Comparison of ENCODE assay signal across 12 cellular contexts in genomic region chr15:77455696-77456293, GRCh38. TPM values are rescaled to one million over a fixed set of nuclear protein-coding genes. Genes with fewer than 3 reads are reported as not detected.
DNase-seq lines count a peak whose midpoint lies in the region; ATAC-seq, FAIRE-seq and TF ChIP-seq lines count a peak whose summit lies in the region.
"Had no signal": no experiment of that assay in that cellular context is flagged by ENCODE, and none has a peak within 500 bp of the region (broad histone marks: within the 10 kb centered on the region; RNA-seq: fewer than 3 reads in every experiment).

No MANE protein-coding gene starts in this region.

- intact Hi-C loops in heart right ventricle (cut with DNase I): no loop called here

- no peaks in the 10 kb centered on the region for H3K27me3 ChIP-seq in heart right ventricle
- no peaks in the 10 kb centered on the region for H3K27me3 ChIP-seq in smooth muscle cell (ENCODE audit: low read depth)
- H3K27me3 ChIP-seq in MM.1S (replicated peaks; ENCODE audit: insufficient read depth, low read length): no peaks in the 10 kb centered on the region
- H3K27me3 ChIP-seq: neural progenitor cell had no signal

- DNase-seq in GM03348 (ENCODE audit: low spot score): peak; percentile 35
- DNase-seq in amniotic epithelial cell (ENCODE audit: low read depth): peak; percentile 74
- peak in 1 of 2 donors; percentile 40 for DNase-seq in heart right ventricle
- no peak for DNase-seq in smooth muscle cell (lab: John Stamatoyannopoulos, UW; ENCODE audit: unreplicated experiment)
- no peak for DNase-seq in MM.1S
- no peak for DNase-seq in T1000 (lab: John Stamatoyannopoulos, UW)
- DNase-seq in D721Med (ENCODE audit: insufficient read length, low spot score): no peak
- DNase-seq in NCI-H2029 (lab: John Stamatoyannopoulos, UW): no peak
- DNase-seq: DND-41, foreskin melanocyte, NCI-H446 had no signal

- H3K79me2 ChIP-seq in smooth muscle cell (ENCODE audit: low read depth): peaks cover 16% of the 10 kb centered on the region
- peaks cover 11% of the 10 kb centered on the region for H3K79me2 ChIP-seq in MM.1S (ENCODE audit: low read length)

- TF ChIP-seq CTCF in heart right ventricle (IDR thresholded peaks at IDR 0.05): no peak
- no peak for TF ChIP-seq CTCF in smooth muscle cell (IDR thresholded peaks at IDR 0.05; ENCODE audit: borderline replicate concordance, insufficient read depth, poor library complexity, severe bottlenecking)
- no peak for TF ChIP-seq CTCF in MM.1S (IDR thresholded peaks at IDR 0.05; ENCODE audit: low read length)
- TF ChIP-seq CTCF in D721Med (IDR thresholded peaks at IDR 0.05; ENCODE audit: insufficient read depth, missing control alignments): no peak

- 17 to 25% methylated on average over 3 of the region's 3 CpGs for WGBS in heart right ventricle, 2 donors
- 33% methylated on average over 3 of the region's 3 CpGs for WGBS in smooth muscle cell (ENCODE audit: low lambda C conversion rate)

- peak overlapping the region; percentile 18 to 79 (median 69) for H3K27ac ChIP-seq in heart right ventricle
- peak overlapping the region; percentile 86 for H3K27ac ChIP-seq in smooth muscle cell (ENCODE audit: low read depth)
- no peak overlapping the region for H3K27ac ChIP-seq in MM.1S (ENCODE audit: low read length)
- H3K27ac ChIP-seq: neural progenitor cell had no signal

- ATAC-seq in heart right ventricle: peak; percentile 69 to 90 (median 83)

- H3K9ac ChIP-seq in smooth muscle cell (ENCODE audit: low read depth) (peak overlapping the region; percentile 64), MM.1S (ENCODE audit: low read length) (no peak overlapping the region)
- H3K9ac ChIP-seq: neural progenitor cell had no signal

- H3K9me3 ChIP-seq in heart right ventricle (no peaks in the 10 kb centered on the region), smooth muscle cell (replicated peaks; ENCODE audit: low read depth) (no peaks in the 10 kb centered on the region), MM.1S (replicated peaks; ENCODE audit: insufficient read depth, low read length) (no peaks in the 10 kb centered on the region)

- H3K4me2 ChIP-seq in smooth muscle cell (peak overlapping the region; percentile 61), MM.1S (ENCODE audit: low read depth, low read length) (no peak overlapping the region)
- H3K4me2 ChIP-seq: neural progenitor cell had no signal

- no peak for FAIRE-seq in D721Med (lab: Jason Lieb, UNC)

- H3F3A ChIP-seq in smooth muscle cell (ENCODE audit: low read depth) (peaks cover 4% of the 10 kb centered on the region), MM.1S (ENCODE audit: insufficient read depth, low read length) (peaks cover 28% of the 10 kb centered on the region)

- H3K4me1 ChIP-seq in heart right ventricle (peaks cover 8 to 66% (median 51%) of the 10 kb centered on the region in 9 donors), smooth muscle cell (ENCODE audit: low read depth) (peaks cover 26% of the 10 kb centered on the region), MM.1S (ENCODE audit: low read length) (peaks cover 36% of the 10 kb centered on the region)
- H3K4me1 ChIP-seq: neural progenitor cell had no signal

- H3K36me3 ChIP-seq in heart right ventricle: peaks cover 0 to 26% (median 4%) of the 10 kb centered on the region in 9 donors
- H3K36me3 ChIP-seq in smooth muscle cell (ENCODE audit: low read depth): no peaks in the 10 kb centered on the region
- no peaks in the 10 kb centered on the region for H3K36me3 ChIP-seq in MM.1S (replicated peaks; ENCODE audit: insufficient read depth, low read length)
- H3K36me3 ChIP-seq: neural progenitor cell had no signal

- H2AFZ ChIP-seq in smooth muscle cell (ENCODE audit: low read depth) (no peak overlapping the region), MM.1S (ENCODE audit: low read length) (no peak overlapping the region)
- H2AFZ ChIP-seq: neural progenitor cell had no signal

- no peaks in the 10 kb centered on the region for H3K9me2 ChIP-seq in MM.1S (replicated peaks; ENCODE audit: insufficient read depth, low read length)

- no peak overlapping the region for H3K4me3 ChIP-seq in heart right ventricle
- H3K4me3 ChIP-seq in smooth muscle cell: no peak overlapping the region
- H3K4me3 ChIP-seq in MM.1S (ENCODE audit: low read length): no peak overlapping the region
- H3K4me3 ChIP-seq: neural progenitor cell had no signal

- H4K20me1 ChIP-seq in smooth muscle cell (ENCODE audit: low read depth) (peaks cover 42% of the 10 kb centered on the region), MM.1S (ENCODE audit: insufficient read depth, low read length) (no peaks in the 10 kb centered on the region)

RNA-seq across cellular contexts. Expression of gene HMG20A, which starts 35.1 kb away (rescaled TPM):
- total RNA-seq in heart right ventricle: 10 to 100 TPM; 25.7 to 60.2 (median 41.6) TPM
- 10 to 100 TPM in 1 of 2 donors, 1 to 10 TPM in 1; 9.9 to 13.9 TPM for polyA plus RNA-seq in heart right ventricle
- total RNA-seq in smooth muscle cell: 30.2 and 40.3 TPM in 2 replicates
- polyA plus RNA-seq in smooth muscle cell: 20.5 and 22.9 TPM in 2 replicates

RNA-seq across cellular contexts. Expression of gene PEAK1, which starts 35.9 kb away (rescaled TPM):
- total RNA-seq in heart right ventricle (100 to 1,000 TPM in 5 of 10 donors, 10 to 100 TPM in 5; 68.1 to 146 (median 96.4) TPM), smooth muscle cell (19.5 and 21.9 TPM in 2 replicates)
- polyA plus RNA-seq in heart right ventricle (10 to 100 TPM in 1 of 2 donors, 1 to 10 TPM in 1; 7.0 to 18.7 TPM), smooth muscle cell (5.6 and 6.2 TPM in 2 replicates)

Comparison
In these comparisons a context has a peak if more than half of its experiments do, and no peak if none do; other contexts are left out.
1. DNase-seq: peak in GM03348 (single experiment) and amniotic epithelial cell (single experiment); none in smooth muscle cell (single experiment), MM.1S (single experiment), T1000 (single experiment), D721Med (single experiment) and NCI-H2029 (single experiment).